In the genomic region with DNA sequence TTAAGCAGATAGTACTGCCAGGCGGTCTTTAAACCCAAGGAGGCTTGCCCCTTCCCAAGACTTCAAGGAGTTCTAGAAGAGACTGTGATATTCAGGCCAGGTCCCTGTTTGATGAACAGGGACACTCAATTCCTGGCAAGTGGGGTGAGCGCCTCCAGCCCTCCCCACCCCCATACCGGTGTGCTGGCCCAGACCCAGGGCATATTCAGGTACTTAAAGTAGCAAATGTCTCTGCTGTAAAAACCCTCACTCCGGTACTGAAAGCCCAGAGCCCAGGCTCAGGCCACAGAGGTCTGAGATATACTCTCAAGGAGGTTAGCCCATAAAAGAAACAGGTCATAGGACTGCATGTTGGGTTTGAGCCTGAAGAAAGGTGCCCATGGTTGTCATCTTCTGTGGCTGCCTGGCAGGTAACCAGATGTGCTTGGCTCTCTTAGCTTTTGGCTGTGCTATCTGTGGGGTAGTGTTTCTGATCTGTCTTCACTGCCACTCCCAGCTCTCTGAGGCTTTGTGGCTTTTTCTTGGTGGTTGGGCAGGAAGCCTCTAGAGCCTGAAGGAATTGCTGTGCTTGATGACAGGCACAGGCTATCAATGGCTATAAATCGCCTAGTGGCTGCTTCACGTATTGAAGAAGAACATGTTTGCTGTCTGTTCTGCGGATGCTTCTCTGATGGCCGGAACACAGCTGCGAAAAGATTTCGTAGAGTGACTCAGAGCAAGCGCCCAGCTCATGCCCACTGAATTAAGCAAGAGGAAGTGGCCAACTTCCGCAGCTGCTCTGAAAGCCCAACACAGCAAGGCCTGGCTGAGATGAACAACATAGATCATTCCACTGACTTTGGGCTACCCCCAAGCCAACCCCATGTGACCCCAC, we compare ENCODE assay signal across 8 cellular contexts.
DNase-seq lines count a peak whose midpoint lies in the region; ATAC-seq, FAIRE-seq and TF ChIP-seq lines count a peak whose summit lies in the region.

No MANE protein-coding gene starts in this region.

- peaks cover 49% of the 10 kb centered on the region for H3K4me1 Mint-ChIP-seq in activated T-helper 1 cell treated with anti-CD3 and anti-CD28 coated beads, Interleukin-12 subunit alpha, Interleukin-12 subunit beta, Interleukin-2, Interleukin-4 antibody, amounts not matched to agents 30 ng/mL and 10 ng/mL and 1 ng/mL, durations not matched to agents 14 hours and 24 hours and 36 hours (ENCODE audit: low read depth)

- intact Hi-C loops in activated T-helper 1 cell treated with anti-CD3 and anti-CD28 coated beads, Interleukin-12 subunit alpha, Interleukin-12 subunit beta, Interleukin-2, Interleukin-4 antibody, amounts not matched to agents 30 ng/mL and 10 ng/mL and 1 ng/mL, durations not matched to agents 14 hours and 24 hours and 36 hours (cut with micrococcal nuclease), result loop anchor here (1.0 to 2.0 kb wide), 2 partner anchors 288 to 354 kb away; a partner anchor contains a TSS
- intact Hi-C loops in Right ventricle myocardium inferior (cut with DNase I), result no loop called here

- peak; percentile 74 for ATAC-seq in Right ventricle myocardium inferior

- peak overlapping the region; percentile 94 for H3K27ac Mint-ChIP-seq in activated T-helper 1 cell treated with anti-CD3 and anti-CD28 coated beads, Interleukin-12 subunit alpha, Interleukin-12 subunit beta, Interleukin-2, Interleukin-4 antibody, amounts not matched to agents 30 ng/mL and 10 ng/mL and 1 ng/mL, durations not matched to agents 14 hours and 24 hours and 36 hours

- H3K4me3 ChIP-seq in HFF-Myc (replicated peaks; ENCODE audit: low read depth, low read length), result no peak overlapping the region
- H3K4me3 ChIP-seq in small intestine (ENCODE audit: low read depth in 1 of 2, low read length in 2 of 2), result no peak overlapping the region
- H3K4me3 ChIP-seq in Karpas-422 (ENCODE audit: low read length), result no peak overlapping the region

- no peak overlapping the region for H3K9ac ChIP-seq in Karpas-422 (ENCODE audit: low read length)

- H3K4me1 ChIP-seq in small intestine (ENCODE audit: control insufficient read depth in 2 of 2, insufficient read depth in 1 of 2, low read depth in 1 of 2, low read length in 1 of 2) (peaks cover 1 to 9% of the 10 kb centered on the region in 2 donors), Karpas-422 (ENCODE audit: low read length) (no peaks in the 10 kb centered on the region)

- H3K79me2 ChIP-seq in Karpas-422 (ENCODE audit: low read length), result no peaks in the 10 kb centered on the region

- no peak overlapping the region for H2AFZ ChIP-seq in Karpas-422 (ENCODE audit: low read length)

- H3K36me3 Mint-ChIP-seq in activated T-helper 1 cell treated with anti-CD3 and anti-CD28 coated beads, Interleukin-12 subunit alpha, Interleukin-12 subunit beta, Interleukin-2, Interleukin-4 antibody, amounts not matched to agents 30 ng/mL and 10 ng/mL and 1 ng/mL, durations not matched to agents 14 hours and 24 hours and 36 hours (ENCODE audit: low read depth), result peaks cover 22% of the 10 kb centered on the region

- no peak overlapping the region for H3K4me2 ChIP-seq in Karpas-422 (ENCODE audit: low read depth, low read length, poor library complexity, severe bottlenecking)

- H3K9me3 ChIP-seq in small intestine (ENCODE audit: control insufficient read depth, low read depth), result no peaks in the 10 kb centered on the region
- H3K9me3 ChIP-seq in Karpas-422 (ENCODE audit: low read length), result peaks cover 11% of the 10 kb centered on the region

- H3K36me3 ChIP-seq in small intestine (ENCODE audit: control insufficient read depth in 2 of 2, insufficient read depth in 2 of 2, low read length in 2 of 2), result peaks cover 0 to 3% of the 10 kb centered on the region in 2 donors
- H3K36me3 ChIP-seq in Karpas-422 (ENCODE audit: insufficient read depth, low read length), result no peaks in the 10 kb centered on the region

- H3K9me2 ChIP-seq in Karpas-422 (replicated peaks; ENCODE audit: insufficient read depth, low read length), result no peaks in the 10 kb centered on the region

- WGBS in small intestine, 3 donors, result 70 to 92% (median 77%) methylated on average over 12 of the region's 12 CpGs

- peaks cover 16% of the 10 kb centered on the region for H3K9me3 Mint-ChIP-seq in activated T-helper 1 cell treated with anti-CD3 and anti-CD28 coated beads, Interleukin-12 subunit alpha, Interleukin-12 subunit beta, Interleukin-2, Interleukin-4 antibody, amounts not matched to agents 30 ng/mL and 10 ng/mL and 1 ng/mL, durations not matched to agents 14 hours and 24 hours and 36 hours

- FAIRE-seq in small intestine (lab: Jason Lieb, UNC), result no peak

- DNase-seq in GM04503 (ENCODE audit: low read depth) (peak; percentile 86), HFF-Myc (ENCODE audit: extremely low read depth, low read depth) (peak; percentile 39), NOMO-1 treated with DMSO at 0.1 percent for 48 hours (lab: John Stamatoyannopoulos, UW; ENCODE audit: unreplicated experiment) (peak; percentile 99), Right ventricle myocardium inferior (ENCODE audit: missing footprints) (peak; percentile 90), small intestine (peak; percentile 20), SK-N-DZ (ENCODE audit: low spot score) (no peak), Karpas-422 (no peak)
- peak; percentile 72 for DNase-seq in activated T-helper 1 cell treated with anti-CD3 and anti-CD28 coated beads, Interleukin-12 subunit alpha, Interleukin-12 subunit beta, Interleukin-2, Interleukin-4 antibody, amounts not matched to agents 30 ng/mL and 10 ng/mL and 1 ng/mL, durations not matched to agents 14 hours and 24 hours and 36 hours (ENCODE audit: low spot score)

- H3K27ac ChIP-seq in small intestine (ENCODE audit: low read depth in 1 of 2, low read length in 1 of 2) (peak overlapping the region in 1 of 2 donors; percentile 76), Karpas-422 (ENCODE audit: low read length) (no peak overlapping the region)

- TF ChIP-seq CTCF in HFF-Myc (IDR thresholded peaks at IDR 0.05; ENCODE audit: low read depth, low read length, missing control alignments), result no peak

- H3K27me3 Mint-ChIP-seq in activated T-helper 1 cell treated with anti-CD3 and anti-CD28 coated beads, Interleukin-12 subunit alpha, Interleukin-12 subunit beta, Interleukin-2, Interleukin-4 antibody, amounts not matched to agents 30 ng/mL and 10 ng/mL and 1 ng/mL, durations not matched to agents 14 hours and 24 hours and 36 hours (ENCODE audit: insufficient read depth), result no peaks in the 10 kb centered on the region

- H3K27me3 ChIP-seq in small intestine (ENCODE audit: control insufficient read depth in 2 of 2, insufficient read depth in 2 of 2, low read length in 2 of 2) (no peaks in the 10 kb centered on the region), Karpas-422 (ENCODE audit: low read length) (no peaks in the 10 kb centered on the region)

- H3K4me3 Mint-ChIP-seq in activated T-helper 1 cell treated with anti-CD3 and anti-CD28 coated beads, Interleukin-12 subunit alpha, Interleukin-12 subunit beta, Interleukin-2, Interleukin-4 antibody, amounts not matched to agents 30 ng/mL and 10 ng/mL and 1 ng/mL, durations not matched to agents 14 hours and 24 hours and 36 hours, result peak overlapping the region; percentile 78

- H4K20me1 ChIP-seq in Karpas-422 (ENCODE audit: insufficient read depth, low read depth, low read length), result peaks cover 8% of the 10 kb centered on the region; the same call in 1 of the 2 replicates

Comparison
In these comparisons a context has a peak if more than half of its experiments do, and no peak if none do; other contexts are left out.
1. DNase-seq: peak in GM04503 (single experiment), HFF-Myc (single experiment), NOMO-1 treated with DMSO at 0.1 percent for 48 hours (single experiment), activated T-helper 1 cell treated with anti-CD3 and anti-CD28 coated beads, Interleukin-12 subunit alpha, Interleukin-12 subunit beta, Interleukin-2, Interleukin-4 antibody, amounts not matched to agents 30 ng/mL and 10 ng/mL and 1 ng/mL, durations not matched to agents 14 hours and 24 hours and 36 hours (single experiment), Right ventricle myocardium inferior (single experiment) and small intestine (single experiment); none in SK-N-DZ (single experiment) and Karpas-422 (single experiment).